Comparison of ENCODE assay signal across 9 cellular contexts in genomic region chr14:21039585-21040369, GRCh38. TPM values are rescaled to one million over a fixed set of nuclear protein-coding genes. Genes with fewer than 3 reads are reported as not detected.
DNase-seq lines count a peak whose midpoint lies in the region; ATAC-seq, FAIRE-seq and TF ChIP-seq lines count a peak whose summit lies in the region.
"Had no signal": no experiment of that assay in that cellular context is flagged by ENCODE, and none has a peak within 500 bp of the region (broad histone marks: within the 10 kb centered on the region; RNA-seq: fewer than 3 reads in every experiment).

No MANE protein-coding gene starts in this region.

- no peaks in the 10 kb centered on the region for H3K79me2 ChIP-seq in OCI-LY1 (ENCODE audit: insufficient read depth, low read length)

- H3K9me3 ChIP-seq in HEK293 (ENCODE audit: control insufficient read depth, insufficient read depth, low read depth, low read length) (no peaks in the 10 kb centered on the region), OCI-LY1 (ENCODE audit: low read length) (no peaks in the 10 kb centered on the region)

- peak; percentile 67 for ATAC-seq in stimulated activated naive CD8-positive, alpha-beta T cell treated with anti-CD3 and anti-CD28 coated beads, Interleukin-15, Interleukin-2, amounts not matched to agents 100 U/mL and 50 U/mL, for 24 hours

- H3K4me1 ChIP-seq in HEK293 (ENCODE audit: control insufficient read depth, insufficient read depth, low read length) = no peaks in the 10 kb centered on the region
- no peaks in the 10 kb centered on the region for H3K4me1 ChIP-seq in OCI-LY1 (ENCODE audit: insufficient read depth, low read length, severe bottlenecking)

- no peak overlapping the region for H3K9ac ChIP-seq in OCI-LY1 (ENCODE audit: low read length)

- H4K20me1 ChIP-seq in OCI-LY1 (ENCODE audit: insufficient read depth, low read length) = no peaks in the 10 kb centered on the region

- CTCF ChIA-PET in HEK293 (lab: Yijun Ruan, JAX) = interaction anchor here (0.6 to 7.0 kb wide), 33 partner anchors 8 to 360 kb away, joined by 3 to 206 read pairs (median 5); partner anchors contain the start of genes RNASE8 and SLC39A2

- H3K27me3 ChIP-seq in OCI-LY1 (ENCODE audit: insufficient read depth, low read length) = no peaks in the 10 kb centered on the region; the same call in 1 of the 2 replicates

- POLR2A ChIA-PET in HEK293 (lab: Yijun Ruan, JAX) = interaction anchor here (1.0 to 2.8 kb wide), 3 partner anchors 11 to 32 kb away, joined by 3 to 15 read pairs (median 5); no protein-coding TSS in a partner anchor

- H3K4me3 ChIP-seq in HEK293 (ENCODE audit: low read depth, low read length) (no peak overlapping the region), OCI-LY1 (ENCODE audit: low read depth, low read length, poor library complexity, severe bottlenecking) (no peak overlapping the region), cardiac fibroblast (replicated peaks in 1 of 2; ENCODE audit: low read depth in 2 of 2, low read length in 2 of 2) (no peak overlapping the region)

- no peaks in the 10 kb centered on the region for H3F3A ChIP-seq in OCI-LY1 (ENCODE audit: insufficient read depth, low read length)

- H3K4me2 ChIP-seq in OCI-LY1 (ENCODE audit: low read length) = no peak overlapping the region

- no peak overlapping the region for H2AFZ ChIP-seq in OCI-LY1 (ENCODE audit: low read length)

- TF ChIP-seq CTCF in D721Med (IDR thresholded peaks at IDR 0.05; ENCODE audit: insufficient read depth, missing control alignments) (peak; percentile 48), HEK293 (tag by site-specific recombination; IDR thresholded peaks at IDR 0.05) (peak; percentile 67), OCI-LY1 (IDR thresholded peaks at IDR 0.05; ENCODE audit: low read length) (peak; percentile 60; the same call in 1 of the 2 replicates), cardiac fibroblast (IDR thresholded peaks at IDR 0.05; ENCODE audit: low read depth, low read length) (peak; percentile 60)

- no peak for FAIRE-seq in D721Med (lab: Jason Lieb, UNC)

- H3K9me2 ChIP-seq in OCI-LY1 (ENCODE audit: low read depth, low read length) = no peaks in the 10 kb centered on the region

- H3K27ac ChIP-seq in HEK293 (ENCODE audit: extremely low read depth, low read depth, low read length) (no peak overlapping the region), OCI-LY1 (ENCODE audit: low read depth, low read length, poor library complexity, severe bottlenecking) (no peak overlapping the region)

- H3K36me3 ChIP-seq in HEK293 (ENCODE audit: control insufficient read depth in 2 of 2, insufficient read depth in 1 of 2, low read length in 2 of 2) (no peaks in the 10 kb centered on the region), OCI-LY1 (ENCODE audit: insufficient read depth, low read length) (no peaks in the 10 kb centered on the region)

- DNase-seq in D721Med (ENCODE audit: insufficient read length, low spot score) = no peak
- DNase-seq in cardiac fibroblast (ENCODE audit: low read depth in 2 of 2) = peak; percentile 73 to 85
- DNase-seq in islet precursor cell = peak; percentile 73
- no peak for DNase-seq in stimulated activated naive CD8-positive, alpha-beta T cell treated with anti-CD3 and anti-CD28 coated beads, Interleukin-15, Interleukin-2, amounts not matched to agents 100 U/mL and 50 U/mL, for 24 hours
- DNase-seq in NCI-H128 (lab: John Stamatoyannopoulos, UW; ENCODE audit: unreplicated experiment) = no peak
- no peak for DNase-seq in mesenteric fat pad (ENCODE audit: low spot score)

TF ChIP-seq in HEK293, 187 proteins besides CTCF, POLR2A, EP300 and RAD21 (continues in another document):
- TF ChIP-seq ZNF214 (tag by site-specific recombination; IDR thresholded peaks at IDR 0.05; ENCODE audit: borderline replicate concordance) = no peak
- TF ChIP-seq KLF8 (tag by site-specific recombination; IDR thresholded peaks at IDR 0.05) = no peak
- TF ChIP-seq, protein P1, sequence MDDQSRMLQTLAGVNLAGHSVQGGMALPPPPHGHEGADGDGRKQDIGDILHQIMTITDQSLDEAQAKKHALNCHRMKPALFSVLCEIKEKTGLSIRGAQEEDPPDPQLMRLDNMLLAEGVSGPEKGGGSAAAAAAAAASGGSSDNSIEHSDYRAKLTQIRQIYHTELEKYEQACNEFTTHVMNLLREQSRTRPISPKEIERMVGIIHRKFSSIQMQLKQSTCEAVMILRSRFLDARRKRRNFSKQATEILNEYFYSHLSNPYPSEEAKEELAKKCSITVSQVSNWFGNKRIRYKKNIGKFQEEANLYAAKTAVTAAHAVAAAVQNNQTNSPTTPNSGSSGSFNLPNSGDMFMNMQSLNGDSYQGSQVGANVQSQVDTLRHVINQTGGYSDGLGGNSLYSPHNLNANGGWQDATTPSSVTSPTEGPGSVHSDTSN (CRISPR knock-in tag; IDR thresholded peaks at IDR 0.05) = no peak
- TF ChIP-seq ZBTB44 (tag by site-specific recombination; IDR thresholded peaks at IDR 0.05) = no peak
- TF ChIP-seq, protein P2, sequence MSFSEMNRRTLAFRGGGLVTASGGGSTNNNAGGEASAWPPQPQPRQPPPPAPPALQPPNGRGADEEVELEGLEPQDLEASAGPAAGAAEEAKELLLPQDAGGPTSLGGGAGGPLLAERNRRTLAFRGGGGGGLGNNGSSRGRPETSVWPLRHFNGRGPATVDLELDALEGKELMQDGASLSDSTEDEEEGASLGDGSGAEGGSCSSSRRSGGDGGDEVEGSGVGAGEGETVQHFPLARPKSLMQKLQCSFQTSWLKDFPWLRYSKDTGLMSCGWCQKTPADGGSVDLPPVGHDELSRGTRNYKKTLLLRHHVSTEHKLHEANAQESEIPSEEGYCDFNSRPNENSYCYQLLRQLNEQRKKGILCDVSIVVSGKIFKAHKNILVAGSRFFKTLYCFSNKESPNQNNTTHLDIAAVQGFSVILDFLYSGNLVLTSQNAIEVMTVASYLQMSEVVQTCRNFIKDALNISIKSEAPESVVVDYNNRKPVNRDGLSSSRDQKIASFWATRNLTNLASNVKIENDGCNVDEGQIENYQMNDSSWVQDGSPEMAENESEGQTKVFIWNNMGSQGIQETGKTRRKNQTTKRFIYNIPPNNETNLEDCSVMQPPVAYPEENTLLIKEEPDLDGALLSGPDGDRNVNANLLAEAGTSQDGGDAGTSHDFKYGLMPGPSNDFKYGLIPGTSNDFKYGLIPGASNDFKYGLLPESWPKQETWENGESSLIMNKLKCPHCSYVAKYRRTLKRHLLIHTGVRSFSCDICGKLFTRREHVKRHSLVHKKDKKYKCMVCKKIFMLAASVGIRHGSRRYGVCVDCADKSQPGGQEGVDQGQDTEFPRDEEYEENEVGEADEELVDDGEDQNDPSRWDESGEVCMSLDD (tag by site-specific recombination; IDR thresholded peaks at IDR 0.05) = no peak
- TF ChIP-seq ZNF654 (tag by site-specific recombination; IDR thresholded peaks at IDR 0.05; ENCODE audit: low read depth) = peak; percentile 77
- TF ChIP-seq TRIM28 (IDR thresholded peaks at IDR 0.05; ENCODE audit: borderline replicate concordance, low read length) = no peak
- TF ChIP-seq REST (tag by site-specific recombination; IDR thresholded peaks at IDR 0.05) = peak; percentile 64; the same call in 1 of the 2 replicates
- TF ChIP-seq ZNF416 (tag by site-specific recombination; IDR thresholded peaks at IDR 0.05) = no peak
- TF ChIP-seq, protein P3, sequence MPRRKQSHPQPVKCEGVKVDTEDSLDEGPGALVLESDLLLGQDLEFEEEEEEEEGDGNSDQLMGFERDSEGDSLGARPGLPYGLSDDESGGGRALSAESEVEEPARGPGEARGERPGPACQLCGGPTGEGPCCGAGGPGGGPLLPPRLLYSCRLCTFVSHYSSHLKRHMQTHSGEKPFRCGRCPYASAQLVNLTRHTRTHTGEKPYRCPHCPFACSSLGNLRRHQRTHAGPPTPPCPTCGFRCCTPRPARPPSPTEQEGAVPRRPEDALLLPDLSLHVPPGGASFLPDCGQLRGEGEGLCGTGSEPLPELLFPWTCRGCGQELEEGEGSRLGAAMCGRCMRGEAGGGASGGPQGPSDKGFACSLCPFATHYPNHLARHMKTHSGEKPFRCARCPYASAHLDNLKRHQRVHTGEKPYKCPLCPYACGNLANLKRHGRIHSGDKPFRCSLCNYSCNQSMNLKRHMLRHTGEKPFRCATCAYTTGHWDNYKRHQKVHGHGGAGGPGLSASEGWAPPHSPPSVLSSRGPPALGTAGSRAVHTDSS (tag by site-specific recombination; IDR thresholded peaks at IDR 0.05) = no peak

RNA-seq across cellular contexts. Expression of gene RNASE7, which starts 2.4 kb away (rescaled TPM):
- total RNA-seq in mesenteric fat pad = 0.39 TPM
- total RNA-seq: T-helper 1 cell treated with Interleukin-12 subunit alpha and Interleukin-12 subunit beta and Interleukin-4 antibody, amounts not matched to agents 30 ng/mL and 1 ng/mL, for 36 hours had no signal

RNA-seq across cellular contexts. Expression of gene RNASE13, which starts 5.2 kb away (rescaled TPM):
- not detected for total RNA-seq in mesenteric fat pad
- total RNA-seq: T-helper 1 cell treated with Interleukin-12 subunit alpha and Interleukin-12 subunit beta and Interleukin-4 antibody, amounts not matched to agents 30 ng/mL and 1 ng/mL, for 36 hours had no signal

RNA-seq across cellular contexts. Expression of gene TPPP2, which starts 9.8 kb away (rescaled TPM):
- not detected for total RNA-seq in mesenteric fat pad
- total RNA-seq: T-helper 1 cell treated with Interleukin-12 subunit alpha and Interleukin-12 subunit beta and Interleukin-4 antibody, amounts not matched to agents 30 ng/mL and 1 ng/mL, for 36 hours had no signal

RNA-seq across cellular contexts. Expression of gene NDRG2, which starts 14.9 kb away (rescaled TPM):
- total RNA-seq in mesenteric fat pad = 120 TPM

RNA-seq across cellular contexts. Expression of gene RNASE8, which starts 17.8 kb away (rescaled TPM):
- total RNA-seq in mesenteric fat pad = not detected
- total RNA-seq: T-helper 1 cell treated with Interleukin-12 subunit alpha and Interleukin-12 subunit beta and Interleukin-4 antibody, amounts not matched to agents 30 ng/mL and 1 ng/mL, for 36 hours had no signal

Comparison
In these comparisons a context has a peak if more than half of its experiments do, and no peak if none do; other contexts are left out.
1. DNase-seq: peak in cardiac fibroblast (2 of 2) and islet precursor cell (single experiment); none in D721Med (single experiment), stimulated activated naive CD8-positive, alpha-beta T cell treated with anti-CD3 and anti-CD28 coated beads, Interleukin-15, Interleukin-2, amounts not matched to agents 100 U/mL and 50 U/mL, for 24 hours (single experiment), NCI-H128 (single experiment) and mesenteric fat pad (single experiment).
2. Peak in every context shown above with its lines, with median percentiles within 50 percentile points of each other: CTCF ChIP-seq.